ENCODE assay signal across 6 cellular contexts in the genomic region with DNA sequence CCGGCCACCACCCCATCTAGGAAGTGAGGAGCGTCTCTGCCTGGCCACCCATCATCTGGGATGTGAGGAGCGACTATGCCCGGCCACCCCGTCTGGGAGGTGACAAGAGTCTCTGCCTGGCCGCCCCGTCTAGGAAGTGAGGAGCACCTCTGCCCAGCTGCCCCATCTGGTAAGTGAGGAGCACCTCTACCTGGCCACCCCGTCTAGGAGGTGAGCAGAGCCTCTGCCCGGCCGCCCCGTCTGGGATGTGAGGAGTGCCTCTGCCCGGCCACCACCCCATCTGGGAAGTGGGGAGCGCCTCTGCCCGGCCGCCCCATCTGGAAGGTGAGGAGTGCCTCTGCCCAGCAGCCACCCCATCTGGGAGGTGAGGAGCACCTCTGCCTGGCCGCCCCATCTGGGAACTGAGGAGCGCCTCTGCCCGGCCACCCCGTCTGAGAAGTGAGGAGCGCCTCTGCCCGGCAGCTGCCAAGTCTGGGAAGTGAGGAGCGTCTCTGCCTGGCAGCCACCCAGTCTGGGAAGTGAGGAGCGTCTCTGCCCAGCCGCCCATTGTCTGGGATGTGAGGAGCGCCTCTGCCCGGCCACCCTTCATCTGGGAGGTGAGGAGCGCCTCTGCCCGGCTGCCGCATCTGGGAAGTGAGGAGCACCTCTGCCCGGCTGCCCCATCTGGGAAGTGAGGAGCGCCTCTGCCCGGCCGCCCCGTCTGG.
DNase-seq lines count a peak whose midpoint lies in the region; ATAC-seq and TF ChIP-seq lines count a peak whose summit lies in the region.
"Not testable (repeated sequence)": the region's sequence is repeated elsewhere in the genome, so short reads cannot be mapped to it uniquely, and the experiment has no call there.

No MANE protein-coding gene starts in this region.

- H3K27ac Mint-ChIP-seq in type B pancreatic cell, result not testable (repeated sequence)

- not testable (repeated sequence) for H3K9me3 Mint-ChIP-seq in type B pancreatic cell

- not testable (repeated sequence) for H3K36me3 ChIP-seq in right lobe of liver

- not testable (repeated sequence) for H3K27me3 Mint-ChIP-seq in type B pancreatic cell

- H3K4me3 Mint-ChIP-seq in type B pancreatic cell, result not testable (repeated sequence)

- not testable (repeated sequence) for ATAC-seq in Right ventricle myocardium superior (ENCODE audit: poor library complexity); right cardiac atrium; right lobe of liver

- H3K9me3 ChIP-seq in right cardiac atrium (ENCODE audit: control insufficient read depth, low read length); right lobe of liver: not testable (repeated sequence)

- DNase-seq in activated gamma-delta T cell (lab: John Stamatoyannopoulos, UW) (peak; percentile 5), Right ventricle myocardium superior (peak; percentile 36), right cardiac atrium (peak in 2 of 3 donors; percentile 43 to 51), right lobe of liver (peak in 2 of 3 donors; percentile 15 to 50), posterior vena cava (ENCODE audit: low spot score) (peak; percentile 60), type B pancreatic cell (ENCODE audit: extremely low spot score, unreplicated experiment) (peak; percentile 62)

- not testable (repeated sequence) for H3K4me3 ChIP-seq in right cardiac atrium (ENCODE audit: low read length); right lobe of liver

- H3K4me1 ChIP-seq in right cardiac atrium (ENCODE audit: control insufficient read depth, insufficient read depth, low read length); right lobe of liver: not testable (repeated sequence)

- not testable (repeated sequence) for TF ChIP-seq CTCF in right lobe of liver (IDR thresholded peaks at IDR 0.05); type B pancreatic cell (conservative IDR thresholded peaks at IDR 0.05)

- not testable (repeated sequence) for TF ChIP-seq POLR2A in right lobe of liver (IDR thresholded peaks at IDR 0.05)

- intact Hi-C loops in Right ventricle myocardium superior (cut with DNase I); right cardiac atrium (cut with DNase I); right lobe of liver (cut with DNase I); posterior vena cava (cut with DNase I): not testable (repeated sequence)

- WGBS in right cardiac atrium, result 90% methylated on average over 34 of the region's 34 CpGs
- WGBS in right lobe of liver (ENCODE audit: insufficient coverage, low coverage, low lambda C conversion rate, missing lambda C conversion rate), result 70% methylated on average over 2 of the region's 34 CpGs

- not testable (repeated sequence) for H3K4me1 Mint-ChIP-seq in type B pancreatic cell (ENCODE audit: unreplicated experiment)

- not testable (repeated sequence) for H3K27ac ChIP-seq in right cardiac atrium (ENCODE audit: low read length); right lobe of liver

- H3K27me3 ChIP-seq in right cardiac atrium (ENCODE audit: control insufficient read depth, insufficient read depth); right lobe of liver: not testable (repeated sequence)

- not testable (repeated sequence) for H3K36me3 Mint-ChIP-seq in type B pancreatic cell

Comparison
In these comparisons a context has a peak if more than half of its experiments do, and no peak if none do; other contexts are left out.
1. DNase-seq: peak in every context shown above with its lines; median percentile 62 in type B pancreatic cell; 60 in posterior vena cava; 47 in right cardiac atrium; 36 in Right ventricle myocardium superior; 32 in right lobe of liver; 5 in activated gamma-delta T cell.